ENCODE assay signal across 8 cellular contexts in genomic region chr17:73291260-73291801, GRCh38. TPM values are rescaled to one million over a fixed set of nuclear protein-coding genes. Genes with fewer than 3 reads are reported as not detected.
DNase-seq lines count a peak whose midpoint lies in the region; ATAC-seq lines count a peak whose summit lies in the region.

No MANE protein-coding gene starts in this region.

- H2BK5ac ChIP-seq in trophoblast cell (ENCODE audit: low read depth, low read length, poor library complexity): peak overlapping the region; percentile 65

- ATAC-seq in HG03066 (IDR thresholded peaks at IDR 0.05; ENCODE audit: low read depth, unreplicated experiment): peak; percentile 90

- H3K18ac ChIP-seq in trophoblast cell (ENCODE audit: low read length): peak overlapping the region; percentile 86

- peak; percentile 7 for DNase-seq in stimulated activated CD4-positive, alpha-beta T cell treated with anti-CD3 and anti-CD28 coated beads, Interleukin-15, amount 100 ng/mL, for 24 hours
- no peak for DNase-seq in stimulated activated CD4-positive, alpha-beta T cell treated with anti-CD3 and anti-CD28 coated beads, Interleukin-4, amount 100 ng/mL, for 4 hours
- DNase-seq in SJCRH30 (peak; percentile 85 to 86), fibroblast of gingiva (ENCODE audit: low read depth) (peak; percentile 90), trophoblast cell (peak; percentile 54 to 69), NCI-H1092 treated with DMSO at 0.1 percent for 48 hours (lab: John Stamatoyannopoulos, UW) (no peak), H7 (no peak)

- peaks cover 26% of the 10 kb centered on the region for H3K79me1 ChIP-seq in trophoblast cell (ENCODE audit: low read length)

- H3K27ac ChIP-seq in SJCRH30 (peak overlapping the region; percentile 69), trophoblast cell (ENCODE audit: low read depth, low read length) (peak overlapping the region; percentile 84)

- no peak overlapping the region for H2AFZ ChIP-seq in trophoblast cell (ENCODE audit: insufficient read depth, low read length, poor library complexity)

- peak overlapping the region; percentile 50 for H4K8ac ChIP-seq in trophoblast cell (ENCODE audit: low read depth, low read length)

- peaks cover 24% of the 10 kb centered on the region for H3K4me1 ChIP-seq in SJCRH30
- peaks cover 45 to 49% of the 10 kb centered on the region in 2 experiments for H3K4me1 ChIP-seq in trophoblast cell (ENCODE audit: control insufficient read depth in 1 of 2, insufficient read depth in 2 of 2, low read length in 2 of 2)

- no peak overlapping the region for H4K12ac ChIP-seq in trophoblast cell (ENCODE audit: low read depth, low read length)

- no peaks in the 10 kb centered on the region for H3K9me3 ChIP-seq in SJCRH30 (replicated peaks)
- peaks cover 2% of the 10 kb centered on the region for H3K9me3 ChIP-seq in trophoblast cell (ENCODE audit: insufficient read depth, low read depth, low read length)

- no peak overlapping the region for H3K4me3 ChIP-seq in SJCRH30
- H3K4me3 ChIP-seq in trophoblast cell (ENCODE audit: low read depth, low read length): no peak overlapping the region
- H3K4me3 ChIP-seq in H7 (ENCODE audit: insufficient read depth, low read depth, low read length): no peak overlapping the region

- H3K4ac ChIP-seq in trophoblast cell (ENCODE audit: low read depth, low read length): peak overlapping the region; percentile 87

- no peak overlapping the region for H3K4me2 ChIP-seq in trophoblast cell (ENCODE audit: low read length)

- H2BK12ac ChIP-seq in trophoblast cell (ENCODE audit: low read length): peak overlapping the region; percentile 46

- H3K23ac ChIP-seq in trophoblast cell (ENCODE audit: low read length): no peak overlapping the region

- no peaks in the 10 kb centered on the region for H3K27me3 ChIP-seq in SJCRH30
- no peaks in the 10 kb centered on the region for H3K27me3 ChIP-seq in trophoblast cell (ENCODE audit: insufficient read depth, low read length)
- H3K27me3 ChIP-seq in H7 (ENCODE audit: control insufficient read depth, insufficient read depth, low read length): no peaks in the 10 kb centered on the region

- H3K79me2 ChIP-seq in trophoblast cell (ENCODE audit: control insufficient read depth, insufficient read depth, low read length, poor library complexity): peaks cover 19% of the 10 kb centered on the region

- no peak overlapping the region for H3K9ac ChIP-seq in trophoblast cell (ENCODE audit: low read length)

- H2AK5ac ChIP-seq in trophoblast cell (ENCODE audit: low read length): peak overlapping the region; percentile 94

- peak overlapping the region; percentile 77 for H2BK120ac ChIP-seq in trophoblast cell (ENCODE audit: insufficient read depth, low read length, poor library complexity)

- no CpG with 5 or more reads among the region's 8 CpGs for WGBS in trophoblast cell (ENCODE audit: extremely low coverage, insufficient coverage, insufficient read length)

- peak overlapping the region; percentile 84 for H3K14ac ChIP-seq in trophoblast cell (ENCODE audit: low read length)

- H3K36me3 ChIP-seq in SJCRH30 (no peaks in the 10 kb centered on the region), trophoblast cell (ENCODE audit: control insufficient read depth in 1 of 2, insufficient read depth in 2 of 2, low read length in 2 of 2) (peaks cover 9 to 10% of the 10 kb centered on the region in 2 experiments), H7 (replicated peaks; ENCODE audit: control insufficient read depth, insufficient read depth, low read length) (no peaks in the 10 kb centered on the region)

- peak overlapping the region; percentile 92 for H4K91ac ChIP-seq in trophoblast cell (ENCODE audit: low read depth, low read length)

RNA-seq across cellular contexts. Expression of gene CDC42EP4, which starts 20.5 kb away (rescaled TPM):
- 21.7 and 22.2 TPM in 2 replicates for total RNA-seq in SJCRH30 (2014; rRNA removed; shearing (Covaris generic))
- 31.8 and 33.8 TPM in 2 replicates for polyA plus RNA-seq in trophoblast cell (2013)
- 30.7 and 32.7 TPM in 2 replicates for total RNA-seq in H7 (2014; rRNA removed; shearing (Covaris generic))

RNA-seq across cellular contexts. Expression of gene CPSF4L, which starts 29.7 kb away (rescaled TPM):
- total RNA-seq in SJCRH30 (2014; rRNA removed; shearing (Covaris generic)): not detected in 2 replicates
- not detected in 2 replicates for polyA plus RNA-seq in trophoblast cell (2013)
- total RNA-seq in H7 (2014; rRNA removed; shearing (Covaris generic)): not detected in 2 replicates

Comparison
In these comparisons a context has a peak if more than half of its experiments do, and no peak if none do; other contexts are left out.
1. DNase-seq: peak in stimulated activated CD4-positive, alpha-beta T cell treated with anti-CD3 and anti-CD28 coated beads, Interleukin-15, amount 100 ng/mL, for 24 hours (single experiment), SJCRH30 (2 of 2), fibroblast of gingiva (single experiment) and trophoblast cell (2 of 2); none in stimulated activated CD4-positive, alpha-beta T cell treated with anti-CD3 and anti-CD28 coated beads, Interleukin-4, amount 100 ng/mL, for 4 hours (0 of 2), NCI-H1092 treated with DMSO at 0.1 percent for 48 hours (single experiment) and H7 (single experiment).